Comparison of ENCODE assay signal across 17 cellular contexts in the genomic region with DNA sequence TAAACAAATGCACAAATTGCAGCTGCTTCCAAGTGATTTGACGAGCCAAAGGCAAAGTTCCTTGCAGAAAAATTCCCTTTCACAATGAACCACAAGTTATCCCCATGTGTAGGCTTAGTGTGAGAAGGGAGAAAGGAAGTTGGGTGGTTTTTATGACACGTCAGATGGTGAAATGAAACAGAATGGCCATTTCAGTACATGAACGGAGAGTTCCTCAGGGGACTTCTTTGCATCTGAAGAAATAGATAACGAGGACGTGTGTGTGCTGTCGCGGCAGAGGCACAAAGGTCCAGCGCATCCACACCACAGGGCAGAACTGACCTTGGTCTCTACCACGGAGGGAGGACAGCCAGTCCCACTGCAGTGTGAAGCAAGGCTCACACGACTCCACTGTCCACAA.
DNase-seq lines count a peak whose midpoint lies in the region; ATAC-seq, FAIRE-seq and TF ChIP-seq lines count a peak whose summit lies in the region.
"Had no signal": no experiment of that assay in that cellular context is flagged by ENCODE, and none has a peak within 500 bp of the region (broad histone marks: within the 10 kb centered on the region; RNA-seq: fewer than 3 reads in every experiment).

No MANE protein-coding gene starts in this region.

- intact Hi-C loops in GM12878 (cut with micrococcal nuclease; ENCODE audit: unreplicated experiment): loop anchor here (1.0 to 10.0 kb wide), 4 partner anchors 30 to 428 kb away; partner anchors contain the start of gene INSIG1

- no TSS peak for BruUV-seq in GM12878 (replicated peaks; lab: Mats Ljungman, UMichigan)

- peak; percentile 59 for DNase-seq in GM12878 (ENCODE audit: low read depth, low spot score)
- DNase-seq in SJCRH30: no peak
- DNase-seq in stimulated activated effector memory CD8-positive, alpha-beta T cell treated with anti-CD3 and anti-CD28 coated beads, Interleukin-12 subunit alpha, Interleukin-12 subunit beta, amount 100 ng/mL, for 72 hours (ENCODE audit: low spot score in 2 of 2): no peak
- no peak for DNase-seq in COLO829 (ENCODE audit: low spot score)
- no peak for DNase-seq in RKO (ENCODE audit: low spot score)
- DNase-seq: activated CD4-positive, CD25-positive, alpha-beta regulatory T cell; DMS 273 treated with DMSO at 0.1 percent for 48 hours; heart left ventricle; left cardiac atrium; NCI-H1092 treated with DMSO at 0.1 percent for 48 hours; OCI-M1; stimulated activated CD4-positive, alpha-beta T cell treated with anti-CD3 and anti-CD28 coated beads, Interleukin-2, amount 100 ng/mL, for 24 hours had no signal

- H3K27ac Mint-ChIP-seq in stimulated activated effector memory CD8-positive, alpha-beta T cell treated with anti-CD3 and anti-CD28 coated beads, Interleukin-12 subunit alpha, Interleukin-12 subunit beta, amount 100 ng/mL, for 72 hours: no peak overlapping the region
- H3K27ac Mint-ChIP-seq: GM23338, IgD-negative memory B cell had no signal

- CTCF ChIA-PET in GM12878 (lab: Yijun Ruan, JAX): interaction anchor here (0.7 to 1.1 kb wide), 2 partner anchors 23 to 31 kb away, joined by 3 read pairs; no protein-coding TSS in a partner anchor

- TF ChIP-seq RAD21 in GM12878 (IDR thresholded peaks at IDR 0.05; ENCODE audit: insufficient read depth, low read depth, low read length): no peak

- RAD21 ChIA-PET in GM12878 (lab: Charles Lee; ENCODE audit: unreplicated experiment): interaction anchor here (0.6 to 1.4 kb wide), 2 partner anchors 61 to 65 kb away, joined by 3 to 4 read pairs; no protein-coding TSS in a partner anchor

- no peak overlapping the region for H3K9ac ChIP-seq in GM12878 (ENCODE audit: control insufficient read depth, insufficient read depth, low read length)

- SMC1A ChIA-PET in GM12878 (lab: Charles Lee; ENCODE audit: uncharacterized antibody, unreplicated experiment): interaction anchor here (0.6 to 0.9 kb wide), 2 partner anchors 61 to 99 kb away, joined by 3 to 5 read pairs; no protein-coding TSS in a partner anchor

- peak; percentile 75 for FAIRE-seq in GM12878 (lab: Jason Lieb, UNC)

- peak; percentile 58 to 77; a peak in 2 of 4 replicates for TF ChIP-seq EP300 in GM12878 (IDR thresholded peaks at IDR 0.05; ENCODE audit: borderline replicate concordance in 1 of 2, control insufficient read depth in 1 of 2, low read depth in 2 of 2, low read length in 2 of 2)

- H3K4me2 ChIP-seq in GM12878 (ENCODE audit: control insufficient read depth, insufficient read depth): peak overlapping the region; percentile 72
- H3K4me2 ChIP-seq: GM23338 had no signal

- no peak for TF ChIP-seq CTCF in GM12878 (IDR thresholded peaks at IDR 0.05 in 2 of 3, conservative IDR thresholded peaks at IDR 0.05 in 1 of 3; ENCODE audit: control insufficient read depth in 2 of 3, extremely low read depth in 1 of 3, insufficient read depth in 1 of 3, low read depth in 3 of 3, low read length in 3 of 3)

- no peak overlapping the region for H3K4me3 ChIP-seq in GM12878
- H3K4me3 ChIP-seq in SJCRH30: no peak overlapping the region
- H3K4me3 ChIP-seq: GM23338, heart left ventricle had no signal

- H3K27me3 ChIP-seq in GM12878 (replicated peaks in 1 of 2; ENCODE audit: control insufficient read depth in 2 of 2, insufficient read depth in 2 of 2, low read length in 1 of 2) (no peaks in the 10 kb centered on the region), SJCRH30 (peaks cover 21% of the 10 kb centered on the region)

- H3K4me1 Mint-ChIP-seq in stimulated activated effector memory CD8-positive, alpha-beta T cell treated with anti-CD3 and anti-CD28 coated beads, Interleukin-12 subunit alpha, Interleukin-12 subunit beta, amount 100 ng/mL, for 72 hours: peaks cover 7% of the 10 kb centered on the region

- H4K20me1 ChIP-seq in GM12878 (ENCODE audit: control insufficient read depth, insufficient read depth): no peaks in the 10 kb centered on the region

- no peaks in the 10 kb centered on the region for H3K36me3 ChIP-seq in GM12878 (ENCODE audit: control insufficient read depth in 2 of 2, insufficient read depth in 2 of 2, low read length in 1 of 2)
- H3K36me3 ChIP-seq in SJCRH30: no peaks in the 10 kb centered on the region
- H3K36me3 ChIP-seq: heart left ventricle had no signal

- peaks cover 8% of the 10 kb centered on the region for H3K4me1 ChIP-seq in GM12878 (ENCODE audit: control insufficient read depth, insufficient read depth, low read length)
- no peaks in the 10 kb centered on the region for H3K4me1 ChIP-seq in SJCRH30
- H3K4me1 ChIP-seq: heart left ventricle had no signal

- peak; percentile 44 for ATAC-seq in GM18520 (IDR thresholded peaks at IDR 0.05; ENCODE audit: unreplicated experiment)
- ATAC-seq in GM19468 (IDR thresholded peaks at IDR 0.05; ENCODE audit: extremely low read depth, unreplicated experiment): peak; percentile 33
- ATAC-seq in HG02885 (IDR thresholded peaks at IDR 0.05; ENCODE audit: poor library complexity, unreplicated experiment): peak; percentile 71
- peak; percentile 80 for ATAC-seq in GM12878
- ATAC-seq in stimulated activated effector memory CD8-positive, alpha-beta T cell treated with anti-CD3 and anti-CD28 coated beads, Interleukin-12 subunit alpha, Interleukin-12 subunit beta, amount 100 ng/mL, for 72 hours: no peak
- ATAC-seq: GM23338, heart left ventricle, left cardiac atrium had no signal

- POLR2A ChIA-PET in GM12878 (lab: Charles Lee): interaction anchor here (0.6 kb wide), 1 partner anchor 45 kb away, joined by 9 read pairs; no protein-coding TSS in a partner anchor

- H3K9me3 ChIP-seq in GM12878 (replicated peaks; ENCODE audit: control insufficient read depth, insufficient read depth, low read length) (no peaks in the 10 kb centered on the region; the same call in 2 of the 3 replicates), SJCRH30 (replicated peaks) (no peaks in the 10 kb centered on the region)
- H3K9me3 ChIP-seq: heart left ventricle had no signal

- no peaks in the 10 kb centered on the region for H3K9me3 Mint-ChIP-seq in stimulated activated effector memory CD8-positive, alpha-beta T cell treated with anti-CD3 and anti-CD28 coated beads, Interleukin-12 subunit alpha, Interleukin-12 subunit beta, amount 100 ng/mL, for 72 hours
- H3K9me3 Mint-ChIP-seq: GM23338 had no signal

- no peaks in the 10 kb centered on the region for H3K36me3 Mint-ChIP-seq in stimulated activated effector memory CD8-positive, alpha-beta T cell treated with anti-CD3 and anti-CD28 coated beads, Interleukin-12 subunit alpha, Interleukin-12 subunit beta, amount 100 ng/mL, for 72 hours
- H3K36me3 Mint-ChIP-seq: IgD-negative memory B cell had no signal

- in situ Hi-C loops in GM12878 (cut with MboI): no loop called here

- H3K27ac ChIP-seq in GM12878 (ENCODE audit: control insufficient read depth, insufficient read depth) (no peak overlapping the region), SJCRH30 (no peak overlapping the region)
- H3K27ac ChIP-seq: heart left ventricle had no signal

- peak overlapping the region; percentile 21; the same call in 1 of the 2 replicates for H2AFZ ChIP-seq in GM12878 (ENCODE audit: control insufficient read depth, low read depth, low read length)
- H2AFZ ChIP-seq: GM23338 had no signal

- under 1% methylated on average over 10 of the region's 10 CpGs for WGBS in GM12878 (ENCODE audit: insufficient coverage, insufficient replicate concordance, low lambda C conversion rate, missing lambda C conversion rate)

- H3K4me3 Mint-ChIP-seq in stimulated activated effector memory CD8-positive, alpha-beta T cell treated with anti-CD3 and anti-CD28 coated beads, Interleukin-12 subunit alpha, Interleukin-12 subunit beta, amount 100 ng/mL, for 72 hours: no peak overlapping the region
- H3K4me3 Mint-ChIP-seq: GM23338, IgD-negative memory B cell had no signal

- TF ChIP-seq POLR2A in GM12878 (IDR thresholded peaks at IDR 0.05; ENCODE audit: low read depth, low read length): no peak

- no peaks in the 10 kb centered on the region for H3K79me2 ChIP-seq in GM12878 (ENCODE audit: control insufficient read depth, insufficient read depth, low read length)

TF ChIP-seq in GM12878, 131 proteins besides CTCF, POLR2A, EP300 and RAD21 (continues in another document):
- TF ChIP-seq CHD1 (IDR thresholded peaks at IDR 0.05; ENCODE audit: low read depth, low read length) (no peak), SUPT20H (IDR thresholded peaks at IDR 0.05; ENCODE audit: borderline replicate concordance, control insufficient read depth, low read depth, low read length) (no peak), YY1 (IDR thresholded peaks at IDR 0.05; ENCODE audit: low read depth, low read length) (no peak), MYB (IDR thresholded peaks at IDR 0.05; ENCODE audit: borderline replicate concordance, low read depth, low read length) (no peak), IKZF2 (IDR thresholded peaks at IDR 0.05) (peak; percentile 86 to 91), SMAD5 (IDR thresholded peaks at IDR 0.05; ENCODE audit: low read depth) (no peak)
- TF ChIP-seq, protein P1, sequence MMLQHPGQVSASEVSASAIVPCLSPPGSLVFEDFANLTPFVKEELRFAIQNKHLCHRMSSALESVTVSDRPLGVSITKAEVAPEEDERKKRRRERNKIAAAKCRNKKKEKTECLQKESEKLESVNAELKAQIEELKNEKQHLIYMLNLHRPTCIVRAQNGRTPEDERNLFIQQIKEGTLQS (IDR thresholded peaks at IDR 0.05; ENCODE audit: borderline replicate concordance, extremely low read depth, low read depth, low read length): no peak
